ENCODE assay signal across 15 cellular contexts in genomic region chr18:46301571-46301970, GRCh38.
DNase-seq lines count a peak whose midpoint lies in the region; ATAC-seq, FAIRE-seq and TF ChIP-seq lines count a peak whose summit lies in the region.
"Had no signal": no experiment of that assay in that cellular context is flagged by ENCODE, and none has a peak within 500 bp of the region (broad histone marks: within the 10 kb centered on the region; RNA-seq: fewer than 3 reads in every experiment).

No MANE protein-coding gene starts in this region.

- ATAC-seq in GM21515 (IDR thresholded peaks at IDR 0.05; ENCODE audit: unreplicated experiment) = no peak
- ATAC-seq: A549 had no signal

- intact Hi-C loops in spleen (cut with DNase I; ENCODE audit: low total_unique reads) (no loop called here), esophagus squamous epithelium (cut with DNase I) (no loop called here)

- no peak for FAIRE-seq in GM12892 (lab: Jason Lieb, UNC)
- FAIRE-seq: A549 had no signal

- DNase-seq in D341Med (ENCODE audit: low spot score) (peak; percentile 36), NCI-H146 (lab: John Stamatoyannopoulos, UW) (peak; percentile 90), WERI-Rb-1 (peak; percentile 5), spleen (peak; percentile 21), esophagus squamous epithelium (lab: John Stamatoyannopoulos, UW) (no peak), GM12892 (ENCODE audit: insufficient read length) (no peak)
- DNase-seq: BE2C; CD4-positive, alpha-beta memory T cell; COR-L47; GOT3; IMR-90 had no signal

- H3K27me3 ChIP-seq in WERI-Rb-1 (ENCODE audit: insufficient read depth, low read depth, severe bottlenecking) (no peaks in the 10 kb centered on the region), spleen (replicated peaks in 1 of 7) (peaks cover 0 to 4% (median 0%) of the 10 kb centered on the region in 7 donors), esophagus squamous epithelium (no peaks in the 10 kb centered on the region)
- H3K27me3 ChIP-seq: BE2C had no signal

- no peaks in the 10 kb centered on the region for H3K4me1 ChIP-seq in spleen
- no peaks in the 10 kb centered on the region for H3K4me1 ChIP-seq in esophagus squamous epithelium
- H3K4me1 ChIP-seq: A549, BE2C, HAP-1 had no signal

- WGBS in spleen, 5 donors = 82 to 89% (median 88%) methylated on average over 9 of the region's 9 CpGs
- WGBS in esophagus squamous epithelium, 2 donors = 63 to 92% methylated on average over 4 to 5 of the region's 9 CpGs

- TF ChIP-seq CTCF in WERI-Rb-1 (IDR thresholded peaks at IDR 0.05; ENCODE audit: low read depth, low read length) (no peak), spleen (IDR thresholded peaks at IDR 0.05 in 8 of 11, conservative IDR thresholded peaks at IDR 0.05 in 3 of 11) (no peak), esophagus squamous epithelium (IDR thresholded peaks at IDR 0.05) (no peak)

- no peak for TF ChIP-seq POLR2A in spleen (IDR thresholded peaks at IDR 0.05)
- no peak for TF ChIP-seq POLR2A in esophagus squamous epithelium (IDR thresholded peaks at IDR 0.05)
- no peak for TF ChIP-seq POLR2A in GM12892 (IDR thresholded peaks at IDR 0.05; ENCODE audit: low read depth, low read length)

- H3K27ac ChIP-seq in WERI-Rb-1 = no peak overlapping the region
- no peak overlapping the region for H3K27ac ChIP-seq in spleen
- H3K27ac ChIP-seq in esophagus squamous epithelium = no peak overlapping the region
- H3K27ac ChIP-seq: A549, C4-2B had no signal

- H3K4me3 ChIP-seq in WERI-Rb-1 (ENCODE audit: low read depth, low read length) (no peak overlapping the region), spleen (no peak overlapping the region), esophagus squamous epithelium (no peak overlapping the region)
- H3K4me3 ChIP-seq: A549, HAP-1 had no signal

- H3K9me3 ChIP-seq in WERI-Rb-1 (ENCODE audit: severe bottlenecking) (peaks cover 12% of the 10 kb centered on the region), spleen (peaks cover 0 to 8% (median 7%) of the 10 kb centered on the region in 8 donors), esophagus squamous epithelium (no peaks in the 10 kb centered on the region)
- H3K9me3 ChIP-seq: A549, BE2C, HAP-1 had no signal

- H3K36me3 ChIP-seq in WERI-Rb-1 = no peaks in the 10 kb centered on the region
- no peaks in the 10 kb centered on the region for H3K36me3 ChIP-seq in spleen
- no peaks in the 10 kb centered on the region for H3K36me3 ChIP-seq in esophagus squamous epithelium
- H3K36me3 ChIP-seq: BE2C, HAP-1 had no signal

Comparison
In these comparisons a context has a peak if more than half of its experiments do, and no peak if none do; other contexts are left out.
1. DNase-seq: peak in D341Med (single experiment), NCI-H146 (single experiment), WERI-Rb-1 (single experiment) and spleen (single experiment); none in esophagus squamous epithelium (single experiment) and GM12892 (single experiment).